In the genomic region with DNA sequence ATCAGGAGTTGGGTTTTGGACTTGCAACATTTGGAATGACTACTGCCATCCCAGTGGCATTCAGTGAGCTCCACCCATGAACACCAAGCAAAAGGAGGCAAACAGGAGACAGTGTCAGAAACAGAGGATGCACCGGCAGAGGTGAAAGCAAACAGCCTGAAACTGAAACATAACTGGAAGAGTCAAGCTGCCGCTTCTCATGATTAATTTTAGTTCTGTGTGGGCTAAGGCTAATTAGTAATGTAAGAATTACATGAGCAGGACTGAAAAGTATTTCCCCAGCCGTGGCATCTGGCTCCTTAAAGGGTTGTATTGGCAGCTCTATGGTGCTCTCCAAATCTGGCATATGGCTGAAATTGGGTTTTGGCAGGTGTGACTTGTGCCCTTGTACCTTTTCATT, we compare ENCODE assay signal across 1 cellular context.
TF ChIP-seq lines count a peak whose summit lies in the region.

No MANE protein-coding gene starts in this region.

TF ChIP-seq in SK-N-SH, 30 proteins besides CTCF, POLR2A, EP300 and RAD21 (continued from another document):
- TF ChIP-seq, protein P1, sequence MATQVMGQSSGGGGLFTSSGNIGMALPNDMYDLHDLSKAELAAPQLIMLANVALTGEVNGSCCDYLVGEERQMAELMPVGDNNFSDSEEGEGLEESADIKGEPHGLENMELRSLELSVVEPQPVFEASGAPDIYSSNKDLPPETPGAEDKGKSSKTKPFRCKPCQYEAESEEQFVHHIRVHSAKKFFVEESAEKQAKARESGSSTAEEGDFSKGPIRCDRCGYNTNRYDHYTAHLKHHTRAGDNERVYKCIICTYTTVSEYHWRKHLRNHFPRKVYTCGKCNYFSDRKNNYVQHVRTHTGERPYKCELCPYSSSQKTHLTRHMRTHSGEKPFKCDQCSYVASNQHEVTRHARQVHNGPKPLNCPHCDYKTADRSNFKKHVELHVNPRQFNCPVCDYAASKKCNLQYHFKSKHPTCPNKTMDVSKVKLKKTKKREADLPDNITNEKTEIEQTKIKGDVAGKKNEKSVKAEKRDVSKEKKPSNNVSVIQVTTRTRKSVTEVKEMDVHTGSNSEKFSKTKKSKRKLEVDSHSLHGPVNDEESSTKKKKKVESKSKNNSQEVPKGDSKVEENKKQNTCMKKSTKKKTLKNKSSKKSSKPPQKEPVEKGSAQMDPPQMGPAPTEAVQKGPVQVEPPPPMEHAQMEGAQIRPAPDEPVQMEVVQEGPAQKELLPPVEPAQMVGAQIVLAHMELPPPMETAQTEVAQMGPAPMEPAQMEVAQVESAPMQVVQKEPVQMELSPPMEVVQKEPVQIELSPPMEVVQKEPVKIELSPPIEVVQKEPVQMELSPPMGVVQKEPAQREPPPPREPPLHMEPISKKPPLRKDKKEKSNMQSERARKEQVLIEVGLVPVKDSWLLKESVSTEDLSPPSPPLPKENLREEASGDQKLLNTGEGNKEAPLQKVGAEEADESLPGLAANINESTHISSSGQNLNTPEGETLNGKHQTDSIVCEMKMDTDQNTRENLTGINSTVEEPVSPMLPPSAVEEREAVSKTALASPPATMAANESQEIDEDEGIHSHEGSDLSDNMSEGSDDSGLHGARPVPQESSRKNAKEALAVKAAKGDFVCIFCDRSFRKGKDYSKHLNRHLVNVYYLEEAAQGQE (IDR thresholded peaks at IDR 0.05; ENCODE audit: low read depth, low read length) = no peak
- no peak for TF ChIP-seq FOSL2 (IDR thresholded peaks at IDR 0.05; ENCODE audit: borderline replicate concordance, low read depth)
- TF ChIP-seq POLR2AphosphoS5 (IDR thresholded peaks at IDR 0.05; ENCODE audit: low read depth, low read length) = no peak
- TF ChIP-seq MXI1 (IDR thresholded peaks at IDR 0.05; ENCODE audit: low read depth, low read length) = no peak
- TF ChIP-seq, protein P2, sequence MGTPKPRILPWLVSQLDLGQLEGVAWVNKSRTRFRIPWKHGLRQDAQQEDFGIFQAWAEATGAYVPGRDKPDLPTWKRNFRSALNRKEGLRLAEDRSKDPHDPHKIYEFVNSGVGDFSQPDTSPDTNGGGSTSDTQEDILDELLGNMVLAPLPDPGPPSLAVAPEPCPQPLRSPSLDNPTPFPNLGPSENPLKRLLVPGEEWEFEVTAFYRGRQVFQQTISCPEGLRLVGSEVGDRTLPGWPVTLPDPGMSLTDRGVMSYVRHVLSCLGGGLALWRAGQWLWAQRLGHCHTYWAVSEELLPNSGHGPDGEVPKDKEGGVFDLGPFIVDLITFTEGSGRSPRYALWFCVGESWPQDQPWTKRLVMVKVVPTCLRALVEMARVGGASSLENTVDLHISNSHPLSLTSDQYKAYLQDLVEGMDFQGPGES (IDR thresholded peaks at IDR 0.05; ENCODE audit: low read depth, low read length) = no peak
TF ChIP-seq in SK-N-SH: peak in this region for 0.
